ENCODE assay signal across 8 cellular contexts in the genomic region with DNA sequence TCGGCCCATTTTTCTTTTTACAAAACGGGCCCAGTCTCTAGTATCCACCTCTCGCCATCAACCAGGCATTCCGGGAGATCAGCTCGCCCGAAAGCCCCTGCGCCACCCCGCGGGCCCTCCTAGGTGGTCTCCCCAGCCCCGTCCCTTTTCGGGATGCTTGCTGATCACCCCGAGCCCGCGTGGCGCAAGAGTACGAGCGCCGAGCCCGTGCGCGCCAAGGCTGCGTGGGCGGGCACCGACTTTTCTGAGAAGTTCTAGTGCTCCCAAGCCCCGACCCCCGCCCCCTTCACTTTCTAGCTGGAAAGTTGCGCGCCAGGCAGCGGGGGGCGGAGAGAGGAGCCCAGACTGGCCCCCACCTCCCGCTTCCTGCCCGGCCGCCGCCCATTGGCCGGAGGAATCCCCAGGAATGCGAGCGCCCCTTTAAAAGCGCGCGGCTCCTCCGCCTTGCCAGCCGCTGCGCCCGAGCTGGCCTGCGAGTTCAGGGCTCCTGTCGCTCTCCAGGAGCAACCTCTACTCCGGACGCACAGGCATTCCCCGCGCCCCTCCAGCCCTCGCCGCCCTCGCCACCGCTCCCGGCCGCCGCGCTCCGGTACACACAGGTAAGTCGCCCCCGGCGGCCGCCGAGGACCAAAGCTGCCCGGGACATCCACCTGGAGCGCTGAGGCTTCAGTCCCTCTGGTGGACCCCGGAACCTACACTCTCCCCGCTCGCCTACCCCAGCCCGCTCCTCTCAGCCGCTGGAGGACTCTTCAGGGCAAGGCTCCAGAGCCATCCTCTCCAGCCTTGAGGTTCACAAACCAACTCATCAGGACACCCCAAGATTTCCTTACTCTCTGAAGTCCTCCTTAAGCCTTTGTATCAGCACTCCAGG. TPM values are rescaled to one million over a fixed set of nuclear protein-coding genes. Genes with fewer than 3 reads are reported as not detected.
DNase-seq lines count a peak whose midpoint lies in the region; ATAC-seq, FAIRE-seq and TF ChIP-seq lines count a peak whose summit lies in the region.

A gene (plus strand): TSS at position 450 of the 871 bp plus-strand sequence. CDS start 779 bp downstream, outside the sequence.

- peak; percentile 7 for ATAC-seq in HG02798 (IDR thresholded peaks at IDR 0.05; ENCODE audit: poor library complexity, unreplicated experiment)

- BruUV-seq in mammary epithelial cell (replicated peaks; lab: Mats Ljungman, UMichigan): TSS peak; percentile 29

- 3% methylated on average over 39 of the region's 71 CpGs for WGBS in mammary epithelial cell (ENCODE audit: low coverage, missing lambda C conversion rate)

- no peaks in the 10 kb centered on the region for H3K27me3 ChIP-seq in mammary epithelial cell (ENCODE audit: insufficient read depth, low read length)

- peaks cover 33% of the 10 kb centered on the region for H3K4me1 ChIP-seq in mammary epithelial cell (ENCODE audit: insufficient read depth, low read length)

- H3K9me3 ChIP-seq in mammary epithelial cell (replicated peaks; ENCODE audit: insufficient read depth, low read length): no peaks in the 10 kb centered on the region

- peaks cover 11% of the 10 kb centered on the region for H3K4me1 Mint-ChIP-seq in T-helper 2 cell treated with Interferon-gamma antibody and Interleukin-4, amounts not matched to agents 5 μg/mL and 100 μg/mL, for 36 hours (ENCODE audit: low read depth)

- peaks cover 50% of the 10 kb centered on the region for H3K79me2 ChIP-seq in mammary epithelial cell (ENCODE audit: insufficient read depth, low read length)

- peak within 1 kb of the TSS; percentile 95 for H3K4me2 ChIP-seq in mammary epithelial cell (ENCODE audit: insufficient read depth, low read depth, low read length)

- peaks cover 36% of the 10 kb centered on the region for H3K36me3 ChIP-seq in mammary epithelial cell (ENCODE audit: insufficient read depth, low read length)

- FAIRE-seq in D721Med (lab: Jason Lieb, UNC): no peak

- dilution Hi-C loops in mammary epithelial cell (cut with HindIII; ENCODE audit: low sequenced_read_pairs): no loop called here

- intact Hi-C loops in mammary epithelial cell (cut with micrococcal nuclease): loop anchor here (1.0 to 5.0 kb wide), 9 partner anchors 174 to 874 kb away; no protein-coding TSS in a partner anchor

- TF ChIP-seq CTCF in mammary epithelial cell (conservative IDR thresholded peaks at IDR 0.05 in 1 of 2, IDR thresholded peaks at IDR 0.05 in 1 of 2; ENCODE audit: extremely low read depth in 1 of 2, insufficient read depth in 1 of 2, low read depth in 1 of 2, low read length in 2 of 2) (no peak), D721Med (IDR thresholded peaks at IDR 0.05; ENCODE audit: insufficient read depth, missing control alignments) (no peak)

- H3K9me3 Mint-ChIP-seq in T-helper 2 cell treated with Interferon-gamma antibody and Interleukin-4, amounts not matched to agents 5 μg/mL and 100 μg/mL, for 36 hours: no peaks in the 10 kb centered on the region

- H3K36me3 Mint-ChIP-seq in T-helper 2 cell treated with Interferon-gamma antibody and Interleukin-4, amounts not matched to agents 5 μg/mL and 100 μg/mL, for 36 hours (ENCODE audit: low read depth): no peaks in the 10 kb centered on the region

- H3K27ac Mint-ChIP-seq in T-helper 2 cell treated with Interferon-gamma antibody and Interleukin-4, amounts not matched to agents 5 μg/mL and 100 μg/mL, for 36 hours: no peak within 1 kb of the TSS

- peak within 1 kb of the TSS; percentile 63 for H3K4me3 Mint-ChIP-seq in T-helper 2 cell treated with Interferon-gamma antibody and Interleukin-4, amounts not matched to agents 5 μg/mL and 100 μg/mL, for 36 hours

- peak within 1 kb of the TSS; percentile 51 to 67 (median 62) for H3K4me3 ChIP-seq in mammary epithelial cell (replicated peaks in 1 of 3; ENCODE audit: insufficient read depth in 1 of 3, low read depth in 2 of 3, low read length in 3 of 3)

- H4K20me1 ChIP-seq in mammary epithelial cell (ENCODE audit: insufficient read depth, low read length): peaks cover 27% of the 10 kb centered on the region

- CTCF ChIA-PET in mammary epithelial cell (lab: Charles Lee; ENCODE audit: low non-redundant PET): interaction anchor here (0.5 to 1.6 kb wide), 5 partner anchors 84 to 1977 kb away, joined by 3 to 10 read pairs (median 7); no protein-coding TSS in a partner anchor

- peak; percentile 94 for DNase-seq in ELR (ENCODE audit: low read depth)
- DNase-seq in T-helper 2 cell treated with Interferon-gamma antibody and Interleukin-4, amounts not matched to agents 5 μg/mL and 100 μg/mL, for 36 hours (ENCODE audit: low spot score): peak; percentile 45
- DNase-seq in mammary epithelial cell: peak; percentile 96
- peak; percentile 90 for DNase-seq in iPS-NIHi7 (ENCODE audit: extremely low spot score)
- DNase-seq in smooth muscle cell of the brain vasculature (ENCODE audit: low read depth, low spot score): peak; percentile 64
- no peak for DNase-seq in COLO829 (ENCODE audit: low spot score)
- DNase-seq in D721Med (ENCODE audit: insufficient read length, low spot score): no peak

- in situ Hi-C loops in mammary epithelial cell (cut with MboI; ENCODE audit: low sequenced_read_pairs in 2 of 2): loop anchor here (5.0 to 25.0 kb wide), 5 partner anchors 174 to 874 kb away; no protein-coding TSS in a partner anchor

- peaks cover 67% of the 10 kb centered on the region for H3K27me3 Mint-ChIP-seq in T-helper 2 cell treated with Interferon-gamma antibody and Interleukin-4, amounts not matched to agents 5 μg/mL and 100 μg/mL, for 36 hours (ENCODE audit: low read depth)

- H3K27ac ChIP-seq in mammary epithelial cell (ENCODE audit: insufficient read depth, low read depth, low read length): peak within 1 kb of the TSS; percentile 92

- peak within 1 kb of the TSS; percentile 70 for H2AFZ ChIP-seq in mammary epithelial cell (ENCODE audit: low read depth, low read length)

- peak within 1 kb of the TSS; percentile 89 for H3K9ac ChIP-seq in mammary epithelial cell (ENCODE audit: insufficient read depth, low read length)

RNA-seq across cellular contexts. Expression of the gene that starts here (rescaled TPM):
- over 10,000 TPM in 1 of 2 donors, 1,000 to 10,000 TPM in 1; 3,517 to 11,760 TPM for total RNA-seq in mammary epithelial cell
- polyA plus RNA-seq in mammary epithelial cell: 909 TPM
- polyA minus RNA-seq in mammary epithelial cell: 7,367 TPM

Comparison
In these comparisons a context has a peak if more than half of its experiments do, and no peak if none do; other contexts are left out.
1. DNase-seq: peak in ELR (single experiment), T-helper 2 cell treated with Interferon-gamma antibody and Interleukin-4, amounts not matched to agents 5 μg/mL and 100 μg/mL, for 36 hours (single experiment), mammary epithelial cell (single experiment), iPS-NIHi7 (single experiment) and smooth muscle cell of the brain vasculature (single experiment); none in COLO829 (single experiment) and D721Med (single experiment).